In the genomic region with DNA sequence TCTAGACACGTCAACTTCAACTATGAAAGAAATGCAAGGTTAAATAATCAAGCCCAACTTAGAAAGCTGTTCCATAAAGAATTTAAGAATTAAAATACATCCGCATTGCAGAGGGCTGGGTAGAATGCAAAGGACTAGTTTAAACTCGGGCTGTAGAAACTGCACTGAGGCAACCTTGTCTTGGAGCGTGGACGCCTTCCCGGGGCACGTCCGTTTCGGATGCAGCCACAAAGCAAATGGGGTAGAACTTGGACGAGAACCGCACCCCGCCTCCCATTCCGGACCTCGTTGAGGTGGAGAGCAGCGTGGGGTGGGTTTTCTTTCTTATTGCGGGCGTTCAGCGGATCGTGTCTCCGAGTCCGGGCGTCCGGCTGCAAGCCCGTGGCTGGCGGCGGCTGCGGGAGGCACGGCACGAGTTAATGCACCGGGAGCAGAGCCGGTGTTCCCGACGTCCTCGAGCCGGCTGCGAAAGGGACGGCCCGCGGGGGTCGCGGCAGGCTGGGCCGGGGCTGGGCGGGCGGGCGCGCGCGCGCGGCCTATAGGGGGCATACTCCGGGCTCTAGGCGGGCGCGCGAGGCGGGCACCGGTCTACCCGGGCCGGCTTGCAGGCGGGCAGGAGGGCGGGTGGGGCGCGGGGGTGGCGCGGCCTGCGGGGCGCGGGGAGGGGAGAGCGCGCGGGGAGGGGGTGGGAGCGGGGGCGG, we compare ENCODE assay signal across 8 cellular contexts. TPM values are rescaled to one million over a fixed set of nuclear protein-coding genes. Genes with fewer than 3 reads are reported as not detected.
DNase-seq lines count a peak whose midpoint lies in the region; ATAC-seq and TF ChIP-seq lines count a peak whose summit lies in the region.

No MANE protein-coding gene starts in this region.

- ATAC-seq in HG02970 (IDR thresholded peaks at IDR 0.05; ENCODE audit: low FRiP score, unreplicated experiment): peak; percentile 0

- no peaks in the 10 kb centered on the region for H3K9me3 ChIP-seq in OCI-LY3 (ENCODE audit: insufficient read depth, low read length)
- no peaks in the 10 kb centered on the region for H3K9me3 ChIP-seq in neuron (ENCODE audit: low read length)
- H3K9me3 ChIP-seq in stomach smooth muscle (ENCODE audit: control insufficient read depth in 2 of 2, low read length in 2 of 2): no peaks in the 10 kb centered on the region

- TF ChIP-seq CTCF in GM13976 (IDR thresholded peaks at IDR 0.05; ENCODE audit: borderline replicate concordance, control extremely low read depth, extremely low read depth, insufficient read depth, missing control alignments) (peak; percentile 49), OCI-LY3 (IDR thresholded peaks at IDR 0.05; ENCODE audit: low read depth, low read length) (no peak), fibroblast of villous mesenchyme (IDR thresholded peaks at IDR 0.05; ENCODE audit: insufficient read depth, low read depth, low read length) (no peak)

- H3K79me2 ChIP-seq in OCI-LY3 (ENCODE audit: low read length): peaks cover 64% of the 10 kb centered on the region

- H4K20me1 ChIP-seq in OCI-LY3 (ENCODE audit: insufficient read depth, low read length): peaks cover 26% of the 10 kb centered on the region

- H3K4me3 ChIP-seq in OCI-LY3 (ENCODE audit: low read length): peak overlapping the region; percentile 94
- H3K4me3 ChIP-seq in fibroblast of villous mesenchyme (ENCODE audit: low read depth, low read length): peak overlapping the region; percentile 75
- H3K4me3 ChIP-seq in neuron (ENCODE audit: low read length): peak overlapping the region; percentile 69
- H3K4me3 ChIP-seq in stomach smooth muscle (ENCODE audit: low read length in 2 of 2): peak overlapping the region; percentile 77 to 95

- in situ Hi-C loops in GM13976 (cut with MboI; ENCODE audit: low sequenced_read_pairs, unreplicated experiment): no loop called here

- no peak overlapping the region for H2AFZ ChIP-seq in OCI-LY3 (ENCODE audit: low read depth, low read length)
- no peak overlapping the region for H2AFZ ChIP-seq in neuron (ENCODE audit: low read depth, low read length)

- DNase-seq in GM13976 (ENCODE audit: low spot score): peak; percentile 55
- DNase-seq in activated gamma-delta T cell (lab: John Stamatoyannopoulos, UW): peak; percentile 77
- peak; percentile 65 for DNase-seq in fibroblast of villous mesenchyme (ENCODE audit: low read depth)
- no peak for DNase-seq in cortex of kidney (lab: John Stamatoyannopoulos, UW)

- H3K4me1 ChIP-seq in OCI-LY3 (ENCODE audit: low read length): peaks cover 34% of the 10 kb centered on the region
- H3K4me1 ChIP-seq in neuron (ENCODE audit: insufficient read depth, low read length): peaks cover 22% of the 10 kb centered on the region
- H3K4me1 ChIP-seq in stomach smooth muscle (ENCODE audit: control insufficient read depth, insufficient read depth, low read length): peaks cover 21% of the 10 kb centered on the region

- H3K27me3 ChIP-seq in OCI-LY3 (ENCODE audit: low read depth, low read length) (no peaks in the 10 kb centered on the region), neuron (ENCODE audit: insufficient read depth, low read length) (no peaks in the 10 kb centered on the region), stomach smooth muscle (ENCODE audit: control insufficient read depth in 1 of 2, insufficient read depth in 2 of 2, low read length in 2 of 2) (no peaks in the 10 kb centered on the region)

- H3K9ac ChIP-seq in OCI-LY3 (ENCODE audit: low read length): peak overlapping the region; percentile 88
- peak overlapping the region; percentile 70 to 72 for H3K9ac ChIP-seq in stomach smooth muscle (ENCODE audit: low read length in 2 of 2)

- peak overlapping the region; percentile 69 for H3K27ac ChIP-seq in OCI-LY3 (ENCODE audit: low read length)
- H3K27ac ChIP-seq in stomach smooth muscle (ENCODE audit: low read length): no peak overlapping the region

- no peaks in the 10 kb centered on the region for H3K36me3 ChIP-seq in OCI-LY3 (replicated peaks; ENCODE audit: low read depth, low read length)
- H3K36me3 ChIP-seq in neuron (ENCODE audit: insufficient read depth, low read length): no peaks in the 10 kb centered on the region
- no peaks in the 10 kb centered on the region for H3K36me3 ChIP-seq in stomach smooth muscle (ENCODE audit: control insufficient read depth in 2 of 2, insufficient read depth in 2 of 2, low read length in 2 of 2)

- H3K4me2 ChIP-seq in OCI-LY3 (ENCODE audit: low read length): peak overlapping the region; percentile 87

RNA-seq across cellular contexts. Expression of gene JARID2, which starts 2.0 kb away (rescaled TPM):
- total RNA-seq in fibroblast of villous mesenchyme: 8.7 and 9.1 TPM in 2 replicates
